In genomic region chr17:80264793-80265075, GRCh38 we compare ENCODE assay signal across 10 cellular contexts. TPM values are rescaled to one million over a fixed set of nuclear protein-coding genes. Genes with fewer than 3 reads are reported as not detected.
A peak's percentile ranks its signal among the peaks of the same experiment; 100 is the strongest.
DNase-seq lines count a peak whose midpoint lies in the region; ATAC-seq and TF ChIP-seq lines count a peak whose summit lies in the region.
"Had no signal": no experiment of that assay in that cellular context is flagged by ENCODE, and none has a peak within 500 bp of the region (broad histone marks: within the 10 kb centered on the region; RNA-seq: fewer than 3 reads in every experiment).

No MANE protein-coding gene starts in this region.

- no peaks in the 10 kb centered on the region for H3K27me3 ChIP-seq in esophagus muscularis mucosa
- H3K27me3 ChIP-seq: cardiac muscle cell had no signal

- POLR2A ChIA-PET in activated CD4-positive, alpha-beta T cell treated with anti-CD3 and anti-CD28 coated beads for 36 hours (lab: Charles Lee) = interaction anchor here (0.6 kb wide), 1 partner anchor 258 kb away, joined by 3 read pairs; no protein-coding TSS in a partner anchor

- no peak for DNase-seq in activated CD4-positive, alpha-beta T cell treated with anti-CD3 and anti-CD28 coated beads for 36 hours
- no peak for DNase-seq in activated CD4-positive, alpha-beta T cell treated with anti-CD3 and anti-CD28 coated beads, Interleukin-2, amount 50 U/mL, for 1 hour
- DNase-seq in esophagus muscularis mucosa (ENCODE audit: extremely low spot score) (no peak), caudate nucleus (lab: John Stamatoyannopoulos, UW) (no peak), HPDE6-E6E7 (ENCODE audit: extremely low spot score) (no peak), GF-D8 (lab: John Stamatoyannopoulos, UW) (no peak)
- DNase-seq: NCI-H345 had no signal

- no peaks in the 10 kb centered on the region for H3K27me3 Mint-ChIP-seq in activated CD4-positive, alpha-beta T cell treated with anti-CD3 and anti-CD28 coated beads for 36 hours
- H3K27me3 Mint-ChIP-seq in stimulated activated memory B cell treated with anti-CD40 and anti-IgM and Interleukin-4, amounts not matched to agents 10 μg/mL and 1 μg/mL and 100 μg/mL, for 72 hours = no peaks in the 10 kb centered on the region

- peak overlapping the region; percentile 36 to 59 (median 48) for H3K4me3 ChIP-seq in esophagus muscularis mucosa
- H3K4me3 ChIP-seq: cardiac muscle cell had no signal

- H3K9me3 Mint-ChIP-seq in activated CD4-positive, alpha-beta T cell treated with anti-CD3 and anti-CD28 coated beads for 36 hours (ENCODE audit: low read depth) = no peaks in the 10 kb centered on the region
- H3K9me3 Mint-ChIP-seq in stimulated activated memory B cell treated with anti-CD40 and anti-IgM and Interleukin-4, amounts not matched to agents 10 μg/mL and 1 μg/mL and 100 μg/mL, for 72 hours = no peaks in the 10 kb centered on the region

- H3K9me3 ChIP-seq in esophagus muscularis mucosa = no peaks in the 10 kb centered on the region

- no peak for TF ChIP-seq CTCF in VCaP (conservative IDR thresholded peaks at IDR 0.05)
- no peak for TF ChIP-seq CTCF in esophagus muscularis mucosa (IDR thresholded peaks at IDR 0.05)

- no peak for TF ChIP-seq POLR2A in esophagus muscularis mucosa (IDR thresholded peaks at IDR 0.05; ENCODE audit: low read depth)

- H3K27ac ChIP-seq in VCaP = peak overlapping the region; percentile 98; the same call in 1 of the 2 replicates
- peak overlapping the region in 3 of 4 donors; percentile 27 to 99 (median 98) for H3K27ac ChIP-seq in esophagus muscularis mucosa (replicated peaks in 1 of 4)
- no peak overlapping the region for H3K27ac ChIP-seq in caudate nucleus (ENCODE audit: low read depth, low read length)
- H3K27ac ChIP-seq: cardiac muscle cell had no signal

- no peak for TF ChIP-seq EP300 in esophagus muscularis mucosa (IDR thresholded peaks at IDR 0.05)

- H3K36me3 ChIP-seq in esophagus muscularis mucosa = peaks cover 4 to 51% (median 31%) of the 10 kb centered on the region in 4 donors
- H3K36me3 ChIP-seq: cardiac muscle cell had no signal

- WGBS in esophagus muscularis mucosa = 78% methylated on average over 6 of the region's 6 CpGs

- ATAC-seq in activated CD4-positive, alpha-beta T cell treated with anti-CD3 and anti-CD28 coated beads for 36 hours = no peak
- ATAC-seq in stimulated activated memory B cell treated with anti-CD40 and anti-IgM and Interleukin-4, amounts not matched to agents 10 μg/mL and 1 μg/mL and 100 μg/mL, for 72 hours = no peak

- intact Hi-C loops in activated CD4-positive, alpha-beta T cell treated with anti-CD3 and anti-CD28 coated beads for 36 hours (cut with DNase I, micrococcal nuclease) = loop anchor here in 1 of 2 experiments (1.0 to 10.0 kb wide), 5 partner anchors 10 to 830 kb away; partner anchors contain the start of genes CBX4 and CHMP6
- intact Hi-C loops in esophagus muscularis mucosa (cut with DNase I) = loop anchor here (5.0 kb wide), 1 partner anchor 117 kb away; the partner anchor contains the start of gene EIF4A3

- peaks cover 43% of the 10 kb centered on the region for H3K4me1 Mint-ChIP-seq in activated CD4-positive, alpha-beta T cell treated with anti-CD3 and anti-CD28 coated beads for 36 hours
- H3K4me1 Mint-ChIP-seq in stimulated activated memory B cell treated with anti-CD40 and anti-IgM and Interleukin-4, amounts not matched to agents 10 μg/mL and 1 μg/mL and 100 μg/mL, for 72 hours = peaks cover 49% of the 10 kb centered on the region

- H3K4me1 ChIP-seq in esophagus muscularis mucosa = peaks cover 30 to 47% (median 38%) of the 10 kb centered on the region in 4 donors

- CTCF ChIA-PET in activated CD4-positive, alpha-beta T cell treated with anti-CD3 and anti-CD28 coated beads for 36 hours (lab: Charles Lee) = interaction anchor here (2.4 kb wide), 1 partner anchor 164 kb away, joined by 6 read pairs; the partner anchor contains the start of gene GAA

- H3K27ac Mint-ChIP-seq in activated CD4-positive, alpha-beta T cell treated with anti-CD3 and anti-CD28 coated beads for 36 hours = peak overlapping the region; percentile 91
- H3K27ac Mint-ChIP-seq in stimulated activated memory B cell treated with anti-CD40 and anti-IgM and Interleukin-4, amounts not matched to agents 10 μg/mL and 1 μg/mL and 100 μg/mL, for 72 hours = peak overlapping the region; percentile 90

- H3K4me3 Mint-ChIP-seq in activated CD4-positive, alpha-beta T cell treated with anti-CD3 and anti-CD28 coated beads for 36 hours = peak overlapping the region; percentile 98
- peak overlapping the region; percentile 87 for H3K4me3 Mint-ChIP-seq in stimulated activated memory B cell treated with anti-CD40 and anti-IgM and Interleukin-4, amounts not matched to agents 10 μg/mL and 1 μg/mL and 100 μg/mL, for 72 hours

- H3K36me3 Mint-ChIP-seq in activated CD4-positive, alpha-beta T cell treated with anti-CD3 and anti-CD28 coated beads for 36 hours (ENCODE audit: low read depth) = peaks cover 40% of the 10 kb centered on the region
- H3K36me3 Mint-ChIP-seq in stimulated activated memory B cell treated with anti-CD40 and anti-IgM and Interleukin-4, amounts not matched to agents 10 μg/mL and 1 μg/mL and 100 μg/mL, for 72 hours = peaks cover 11% of the 10 kb centered on the region

RNA-seq across cellular contexts. Expression of gene RNF213, which starts 4.1 kb away (rescaled TPM):
- total RNA-seq in activated CD4-positive, alpha-beta T cell treated with anti-CD3 and anti-CD28 coated beads for 36 hours = 100 to 1,000 TPM; 334 to 366 TPM
- 10 to 100 TPM; 55.8 to 85.7 (median 75.9) TPM for total RNA-seq in esophagus muscularis mucosa

RNA-seq across cellular contexts. Expression of gene SLC26A11, which starts 44.5 kb away (rescaled TPM):
- total RNA-seq in activated CD4-positive, alpha-beta T cell treated with anti-CD3 and anti-CD28 coated beads for 36 hours = 1 to 10 TPM; 4.7 to 4.9 TPM
- 10 to 100 TPM; 11.3 to 13.8 (median 12.7) TPM for total RNA-seq in esophagus muscularis mucosa

RNA-seq across cellular contexts. Expression of gene SGSH, which starts 44.6 kb away (rescaled TPM):
- total RNA-seq in activated CD4-positive, alpha-beta T cell treated with anti-CD3 and anti-CD28 coated beads for 36 hours = 10 to 100 TPM; 20.2 to 22.7 TPM
- total RNA-seq in esophagus muscularis mucosa = 10 to 100 TPM; 12.9 to 24.4 (median 21.3) TPM
